In the genomic region with DNA sequence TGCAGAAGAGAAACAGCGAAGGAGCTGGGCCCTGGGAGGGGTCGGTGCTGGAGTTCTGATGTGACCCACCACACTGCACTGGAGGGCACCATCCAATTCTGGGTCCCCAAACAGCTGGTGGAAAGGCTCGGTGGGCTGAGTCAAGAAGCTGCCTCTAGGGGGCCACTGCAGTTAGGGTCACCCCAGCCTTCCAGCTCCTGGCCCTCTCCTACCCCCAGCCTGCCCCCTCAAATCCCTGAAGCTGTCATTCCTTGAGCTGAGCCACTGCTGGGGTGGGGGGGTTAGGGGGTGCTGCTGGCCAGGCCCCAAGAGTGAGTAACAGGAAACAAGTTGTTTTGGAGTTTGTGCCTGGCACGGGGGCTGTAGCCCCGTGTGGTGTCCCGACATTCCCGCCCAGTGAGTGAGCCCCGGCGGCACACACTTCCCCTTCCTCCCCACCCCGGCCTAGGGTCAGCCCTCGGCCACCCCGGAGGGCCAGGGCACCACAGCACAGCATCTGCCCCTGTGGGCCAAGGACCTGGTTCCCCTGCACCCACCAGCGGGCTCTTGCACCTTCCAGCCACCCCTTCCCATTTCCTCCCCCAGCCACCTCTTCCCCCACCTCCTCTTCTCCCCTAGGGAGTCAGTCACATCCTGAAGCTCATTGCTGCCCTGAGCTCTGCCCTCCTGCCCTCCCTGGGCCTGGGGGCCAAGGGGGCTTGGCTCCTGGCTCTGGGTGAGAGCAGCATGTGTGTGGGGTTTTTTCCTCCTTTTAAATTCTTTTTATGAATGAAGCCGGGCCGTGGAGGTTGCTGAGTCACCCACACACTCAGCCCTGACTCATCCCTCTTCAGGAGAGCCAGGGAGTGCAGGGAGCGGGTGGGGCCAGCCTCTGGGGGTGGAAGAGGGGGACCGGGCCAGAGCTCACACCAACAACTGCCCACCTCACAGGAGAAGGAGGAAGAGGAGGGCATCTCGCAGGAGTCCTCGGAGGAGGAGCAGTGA, we compare ENCODE assay signal across 8 cellular contexts. TPM values are rescaled to one million over a fixed set of nuclear protein-coding genes. Genes with fewer than 3 reads are reported as not detected.
DNase-seq lines count a peak whose midpoint lies in the region; ATAC-seq and TF ChIP-seq lines count a peak whose summit lies in the region.

No MANE protein-coding gene starts in this region.

- WGBS in ectodermal cell, 2 experiments: 84% methylated on average over 16 to 19 of the region's 19 CpGs
- 81 to 83% methylated on average over 4 to 12 of the region's 19 CpGs for WGBS in mesodermal cell (ENCODE audit: insufficient coverage in 2 of 2), 2 experiments
- whole genome bisulfite sequencing in thyroid gland, 2 donors: 51 to 65% methylated on average over 15 to 17 of the region's 19 CpGs

- no peaks in the 10 kb centered on the region for H3K9me3 ChIP-seq in CD4-positive, alpha-beta T cell (ENCODE audit: control insufficient read depth, low read length)
- H3K9me3 ChIP-seq in WERI-Rb-1 (ENCODE audit: severe bottlenecking): no peaks in the 10 kb centered on the region
- H3K9me3 ChIP-seq in ectodermal cell (ENCODE audit: control insufficient read depth, low read length): no peaks in the 10 kb centered on the region
- H3K9me3 ChIP-seq in mesodermal cell (ENCODE audit: control insufficient read depth, low read length): no peaks in the 10 kb centered on the region
- no peaks in the 10 kb centered on the region for H3K9me3 ChIP-seq in thyroid gland

- no peaks in the 10 kb centered on the region for H3K27me3 ChIP-seq in CD4-positive, alpha-beta T cell (ENCODE audit: control insufficient read depth, insufficient read depth, low read length)
- H3K27me3 ChIP-seq in WERI-Rb-1 (ENCODE audit: insufficient read depth, low read depth, severe bottlenecking): no peaks in the 10 kb centered on the region
- no peaks in the 10 kb centered on the region for H3K27me3 ChIP-seq in ectodermal cell (ENCODE audit: control insufficient read depth, insufficient read depth, low read length, poor library complexity, severe bottlenecking)
- H3K27me3 ChIP-seq in thyroid gland: no peaks in the 10 kb centered on the region

- H3K27ac ChIP-seq in CD4-positive, alpha-beta T cell (ENCODE audit: low read depth, low read length): peak overlapping the region; percentile 38
- H3K27ac ChIP-seq in WERI-Rb-1 (peak overlapping the region; percentile 25), ectodermal cell (ENCODE audit: insufficient read depth, low read depth, low read length, poor library complexity, severe bottlenecking) (peak overlapping the region; percentile 67), mesodermal cell (ENCODE audit: low read depth, low read length, severe bottlenecking) (peak overlapping the region; percentile 98), thyroid gland (peak overlapping the region; percentile 52 to 61 (median 59))

- POLR2A ChIA-PET in CD4-positive, alpha-beta T cell (lab: Charles Lee): no interaction called here

- intact Hi-C loops in CD4-positive, alpha-beta T cell (cut with DNase I, micrococcal nuclease): loop anchor here in 1 of 2 experiments (10.0 kb wide), 1 partner anchor 1399 kb away; a partner anchor contains a TSS
- intact Hi-C loops in thyroid gland (cut with DNase I): no loop called here

- peaks cover 63% of the 10 kb centered on the region for H3K36me3 Mint-ChIP-seq in CD4-positive, alpha-beta T cell (ENCODE audit: low read depth)

- H3K27me3 Mint-ChIP-seq in CD4-positive, alpha-beta T cell: no peaks in the 10 kb centered on the region

- peak overlapping the region; percentile 84 for H3K27ac Mint-ChIP-seq in CD4-positive, alpha-beta T cell

- H3K4me1 ChIP-seq in ectodermal cell (ENCODE audit: control insufficient read depth, insufficient read depth, low read length) (peaks cover 36% of the 10 kb centered on the region), mesodermal cell (ENCODE audit: control insufficient read depth, insufficient read depth, low read length, poor library complexity, severe bottlenecking) (peaks cover 60% of the 10 kb centered on the region), thyroid gland (peaks cover 5 to 19% of the 10 kb centered on the region in 2 donors)

- peaks cover 64% of the 10 kb centered on the region for H3K36me3 ChIP-seq in WERI-Rb-1
- H3K36me3 ChIP-seq in ectodermal cell (ENCODE audit: control insufficient read depth, insufficient read depth, low read length): peaks cover 40% of the 10 kb centered on the region
- peaks cover 59% of the 10 kb centered on the region for H3K36me3 ChIP-seq in mesodermal cell (ENCODE audit: control insufficient read depth, insufficient read depth, low read length)
- H3K36me3 ChIP-seq in thyroid gland: no peaks in the 10 kb centered on the region

- H3K9me3 Mint-ChIP-seq in CD4-positive, alpha-beta T cell: no peaks in the 10 kb centered on the region

- no peak for TF ChIP-seq CTCF in CD4-positive, alpha-beta T cell (IDR thresholded peaks at IDR 0.05)
- TF ChIP-seq CTCF in WERI-Rb-1 (IDR thresholded peaks at IDR 0.05; ENCODE audit: low read depth, low read length) (peak; percentile 79), thyroid gland (IDR thresholded peaks at IDR 0.05) (no peak)

- peaks cover 51% of the 10 kb centered on the region for H3K4me1 Mint-ChIP-seq in CD4-positive, alpha-beta T cell (ENCODE audit: low read depth)

- peak in 3 of 10 experiments; percentile 26 to 55 (median 40) for DNase-seq in CD4-positive, alpha-beta T cell
- DNase-seq in HS-27A (ENCODE audit: low read depth) (peak; percentile 98), WERI-Rb-1 (peak; percentile 48), thyroid gland (peak; percentile 68 to 75)

- CTCF ChIA-PET in CD4-positive, alpha-beta T cell (lab: Charles Lee): interaction anchor here (1.2 to 1.5 kb wide), 3 partner anchors 12 to 171 kb away, joined by 3 to 4 read pairs (median 3); no protein-coding TSS in a partner anchor

- H3K4me3 ChIP-seq in WERI-Rb-1 (ENCODE audit: low read depth, low read length) (no peak overlapping the region), ectodermal cell (ENCODE audit: insufficient read depth, low read depth, low read length) (no peak overlapping the region), mesodermal cell (ENCODE audit: extremely low read depth, insufficient read depth, low read length, poor library complexity, severe bottlenecking) (no peak overlapping the region), thyroid gland (replicated peaks in 1 of 3) (no peak overlapping the region)

- no peak for TF ChIP-seq POLR2A in thyroid gland (IDR thresholded peaks at IDR 0.05)

- ATAC-seq in CD4-positive, alpha-beta T cell (ENCODE audit: poor library complexity): no peak
- no peak for ATAC-seq in HG03159 (IDR thresholded peaks at IDR 0.05; ENCODE audit: unreplicated experiment)
- no peak for ATAC-seq in GM18861 (IDR thresholded peaks at IDR 0.05; ENCODE audit: unreplicated experiment)

- H3K4me3 Mint-ChIP-seq in CD4-positive, alpha-beta T cell: no peak overlapping the region

RNA-seq across cellular contexts. Expression of a gene that starts 4.6 kb away (rescaled TPM):
- 10 to 100 TPM; 22.0 to 23.9 TPM for total RNA-seq in CD4-positive, alpha-beta T cell
- 9.8 TPM for polyA plus RNA-seq in ectodermal cell (2013, experiment 1 of 4)
- 6.0 TPM for polyA plus RNA-seq in ectodermal cell (2013, experiment 2 of 4)
- polyA plus RNA-seq in ectodermal cell (2013, experiment 3 of 4): 9.9 TPM
- 11.2 TPM for polyA plus RNA-seq in ectodermal cell (2013, experiment 4 of 4)
- polyA plus RNA-seq in mesodermal cell (2013, experiment 1 of 2): 23.0 TPM
- 21.6 TPM for polyA plus RNA-seq in mesodermal cell (2013, experiment 2 of 2)
- 10 to 100 TPM; 23.4 to 46.2 (median 31.1) TPM for total RNA-seq in thyroid gland

RNA-seq across cellular contexts. Expression of a gene that starts 7.5 kb away (rescaled TPM):
- 100 to 1,000 TPM; 102 to 107 TPM for total RNA-seq in CD4-positive, alpha-beta T cell
- polyA plus RNA-seq in ectodermal cell (2013, experiment 1 of 4): 2,104 TPM
- polyA plus RNA-seq in ectodermal cell (2013, experiment 2 of 4): 1,893 TPM
- 1,718 TPM for polyA plus RNA-seq in ectodermal cell (2013, experiment 3 of 4)
- polyA plus RNA-seq in ectodermal cell (2013, experiment 4 of 4): 1,821 TPM
- 1,202 TPM for polyA plus RNA-seq in mesodermal cell (2013, experiment 1 of 2)
- polyA plus RNA-seq in mesodermal cell (2013, experiment 2 of 2): 1,112 TPM
- 10 to 100 TPM; 33.3 to 48.5 (median 41.9) TPM for total RNA-seq in thyroid gland

Comparison
In these comparisons a context has a peak if more than half of its experiments do, and no peak if none do; other contexts are left out.
1. H3K27ac ChIP-seq: peak in every context shown above with its lines; median percentile 98 in mesodermal cell; 67 in ectodermal cell; 59 in thyroid gland; 38 in CD4-positive, alpha-beta T cell; 25 in WERI-Rb-1.